Comparison of ENCODE assay signal across 29 cellular contexts in the genomic region with DNA sequence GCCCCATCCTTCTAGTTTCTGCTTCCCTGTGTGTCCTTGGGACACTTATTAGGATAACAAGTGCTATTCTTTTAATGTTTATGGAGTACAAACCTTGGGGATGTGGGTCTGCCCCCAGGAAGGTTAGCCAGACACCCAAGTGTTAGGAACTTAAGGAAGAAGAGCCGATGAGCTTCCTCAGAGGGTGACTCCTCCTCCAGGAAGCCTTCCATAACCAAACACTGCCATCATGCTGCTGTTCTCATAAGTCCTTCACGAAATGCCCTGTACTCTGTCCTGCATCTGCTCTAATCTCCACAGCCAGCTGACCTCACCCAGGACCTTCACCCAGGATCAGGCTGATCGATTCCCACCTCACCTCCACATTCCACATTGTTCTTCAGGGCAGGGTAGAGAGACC. TPM values are rescaled to one million over a fixed set of nuclear protein-coding genes. Genes with fewer than 3 reads are reported as not detected.
"Had no signal": no experiment of that assay in that cellular context is flagged by ENCODE, and none has a peak within 500 bp of the region (broad histone marks: within the 10 kb centered on the region; RNA-seq: fewer than 3 reads in every experiment).

No MANE protein-coding gene starts in this region.

- DNase-seq: kidney; left colon; left lung; mesendoderm; naive B cell; natural killer cell; nephron progenitor cell; pancreas; retina; right cardiac atrium; stimulated activated CD4-positive, alpha-beta T cell treated with anti-CD3 and anti-CD28 coated beads, Interleukin-12 subunit alpha, Interleukin-12 subunit beta, amount 100 ng/mL, for 4 hours; stimulated activated CD4-positive, alpha-beta T cell treated with anti-CD3 and anti-CD28 coated beads, Interleukin-15, amount 100 ng/mL, for 24 hours; stimulated activated CD4-positive, alpha-beta T cell treated with anti-CD3 and anti-CD28 coated beads, Interleukin-2, amount 100 ng/mL, for 24 hours; stimulated activated CD4-positive, alpha-beta T cell treated with anti-CD3 and anti-CD28 coated beads, Interleukin-4, amount 100 ng/mL, for 1 hour; stimulated activated naive B cell treated with anti-CD40 and anti-IgM and Interleukin-4, amounts not matched to agents 10 μg/mL and 1 μg/mL and 100 μg/mL, for 72 hours; stimulated activated naive CD8-positive, alpha-beta T cell treated with anti-CD3 and anti-CD28 coated beads, Interleukin-15, Interleukin-2, amounts not matched to agents 100 U/mL and 50 U/mL, for 24 hours; stomach; testis; transverse colon; upper lobe of left lung had no signal

- H2AFZ ChIP-seq: hepatocyte had no signal

- H3K4me3 ChIP-seq: hepatocyte, left lung, lung, pancreas, prostate gland, skin epidermis, stomach, testis, thyroid gland, transverse colon, upper lobe of left lung, vagina had no signal

- H3K4me1 ChIP-seq: left lung, pancreas, prostate gland, testis, upper lobe of left lung had no signal

- H3K9me3 ChIP-seq: left lung, pancreas, prostate gland, stomach, testis, thyroid gland, transverse colon, upper lobe of left lung, vagina had no signal

- H3K36me3 ChIP-seq: left lung, pancreas, prostate gland, stomach, thyroid gland, transverse colon, upper lobe of left lung, vagina had no signal

- H3K27ac ChIP-seq: hepatocyte, left lung, pancreas, prostate gland, skin epidermis, stomach, testis, thyroid gland, transverse colon, upper lobe of left lung, vagina had no signal

- H3K4me2 ChIP-seq: hepatocyte had no signal

- H3K27me3 ChIP-seq: pancreas, testis, thyroid gland, transverse colon, upper lobe of left lung, vagina had no signal

- H3K79me2 ChIP-seq: hepatocyte had no signal

- ATAC-seq: left colon; left lung; natural killer cell; pancreas; right cardiac atrium; sciatic nerve; stimulated activated naive B cell treated with anti-CD40 and anti-IgM and Interleukin-4, amounts not matched to agents 10 μg/mL and 1 μg/mL and 100 μg/mL, for 72 hours; stimulated activated naive CD8-positive, alpha-beta T cell treated with anti-CD3 and anti-CD28 coated beads, Interleukin-15, Interleukin-2, amounts not matched to agents 100 U/mL and 50 U/mL, for 24 hours had no signal

- FAIRE-seq: kidney, pancreas had no signal

RNA-seq across cellular contexts. Expression of gene KRT85, which starts 1.2 kb away (rescaled TPM):
- polyA plus RNA-seq: hepatocyte, liver, lung, pancreas, right cardiac atrium, stomach, urinary bladder had no signal

RNA-seq across cellular contexts. Expression of gene KRT84, which starts 17.0 kb away (rescaled TPM):
- polyA plus RNA-seq: hepatocyte, liver, lung, pancreas, right cardiac atrium, stomach, urinary bladder had no signal

RNA-seq across cellular contexts. Expression of gene KRT82, which starts 37.6 kb away (rescaled TPM):
- polyA plus RNA-seq: hepatocyte, liver, lung, pancreas, right cardiac atrium, stomach had no signal

RNA-seq across cellular contexts. Expression of gene KRT83, which starts 47.3 kb away (rescaled TPM):
- polyA plus RNA-seq: hepatocyte, liver, lung, pancreas, right cardiac atrium, stomach, urinary bladder had no signal
